In genomic region chr3:86950717-86951116, GRCh38 we compare ENCODE assay signal across 24 cellular contexts. TPM values are rescaled to one million over a fixed set of nuclear protein-coding genes. Genes with fewer than 3 reads are reported as not detected.
"Had no signal": no experiment of that assay in that cellular context is flagged by ENCODE, and none has a peak within 500 bp of the region (broad histone marks: within the 10 kb centered on the region; RNA-seq: fewer than 3 reads in every experiment).

No MANE protein-coding gene starts in this region.

- H3K4me2 ChIP-seq: neural progenitor cell had no signal

- H3K4me3 Mint-ChIP-seq: activated B cell treated with CpG ODN at 0.5 μM for 24 hours; activated CD8-positive, alpha-beta memory T cell treated with anti-CD3 and anti-CD28 coated beads, Interleukin-2, amount 10 ng/mL, durations not matched to agents 7 days and 5 days; activated CD8-positive, alpha-beta T cell treated with anti-CD3 and anti-CD28 coated beads, Interleukin-2, amount 10 ng/mL, durations not matched to agents 7 days and 5 days; memory B cell; naive thymus-derived CD8-positive, alpha-beta T cell; neural progenitor cell had no signal

- H3K9me3 Mint-ChIP-seq: activated B cell treated with CpG ODN at 0.5 μM for 24 hours; activated naive CD4-positive, alpha-beta T cell treated with anti-CD3 and anti-CD28 coated beads, Interleukin-2, amount 50 U/mL, for 72 hours; memory B cell; neural progenitor cell had no signal

- H3K4me1 ChIP-seq: colonic mucosa, gastroesophageal sphincter, neural progenitor cell, spleen, uterus had no signal

- H3K27me3 ChIP-seq: colonic mucosa, gastroesophageal sphincter, neural progenitor cell, spleen, transverse colon, uterus had no signal

- H3K9me3 ChIP-seq: colonic mucosa, gastroesophageal sphincter, spleen, transverse colon, uterus had no signal

- H3K36me3 ChIP-seq: colonic mucosa, gastroesophageal sphincter, neural progenitor cell, spleen, transverse colon, uterus had no signal

- H3K4me3 ChIP-seq: colonic mucosa, gastroesophageal sphincter, neural progenitor cell, spleen, transverse colon, uterus had no signal

- H2AFZ ChIP-seq: neural progenitor cell had no signal

- H3K4me1 Mint-ChIP-seq: activated B cell treated with CpG ODN at 0.5 μM for 24 hours; activated CD8-positive, alpha-beta memory T cell treated with anti-CD3 and anti-CD28 coated beads, Interleukin-2, amount 10 ng/mL, durations not matched to agents 7 days and 5 days; memory B cell; naive thymus-derived CD8-positive, alpha-beta T cell; neural progenitor cell had no signal

- DNase-seq: activated B cell treated with CpG ODN at 0.5 μM for 24 hours; activated CD8-positive, alpha-beta memory T cell treated with anti-CD3 and anti-CD28 coated beads, Interleukin-2, amount 10 ng/mL, durations not matched to agents 7 days and 5 days; activated CD8-positive, alpha-beta T cell treated with anti-CD3 and anti-CD28 coated beads, Interleukin-2, amount 10 ng/mL, durations not matched to agents 7 days and 5 days; activated naive CD4-positive, alpha-beta T cell; activated T-cell treated with anti-CD3 and anti-CD28 coated beads, Interleukin-2, amount 50 U/mL, for 48 hours; colonic mucosa; effector CD8-positive, alpha-beta T cell; hippocampal formation; kidney; left colon; naive thymus-derived CD8-positive, alpha-beta T cell; occipital lobe; posterior cingulate gyrus; right cardiac atrium; spleen; stimulated activated naive CD4-positive, alpha-beta T cell; transverse colon; uterus had no signal

- H3K27me3 Mint-ChIP-seq: activated B cell treated with CpG ODN at 0.5 μM for 24 hours; activated CD8-positive, alpha-beta memory T cell treated with anti-CD3 and anti-CD28 coated beads, Interleukin-2, amount 10 ng/mL, durations not matched to agents 7 days and 5 days; memory B cell had no signal

- H3K9ac ChIP-seq: neural progenitor cell had no signal

- FAIRE-seq: kidney had no signal

- H3K36me3 Mint-ChIP-seq: activated CD8-positive, alpha-beta memory T cell treated with anti-CD3 and anti-CD28 coated beads, Interleukin-2, amount 10 ng/mL, durations not matched to agents 7 days and 5 days; activated naive CD4-positive, alpha-beta T cell treated with anti-CD3 and anti-CD28 coated beads, Interleukin-2, amount 50 U/mL, for 72 hours; memory B cell; naive thymus-derived CD8-positive, alpha-beta T cell; neural progenitor cell had no signal

- H3K27ac ChIP-seq: colonic mucosa, gastroesophageal sphincter, neural progenitor cell, spleen, transverse colon, uterus had no signal

- H3K27ac Mint-ChIP-seq: activated B cell treated with CpG ODN at 0.5 μM for 24 hours; activated CD8-positive, alpha-beta memory T cell treated with anti-CD3 and anti-CD28 coated beads, Interleukin-2, amount 10 ng/mL, durations not matched to agents 7 days and 5 days; activated CD8-positive, alpha-beta T cell treated with anti-CD3 and anti-CD28 coated beads, Interleukin-2, amount 10 ng/mL, durations not matched to agents 7 days and 5 days; activated naive CD4-positive, alpha-beta T cell treated with anti-CD3 and anti-CD28 coated beads, Interleukin-2, amount 50 U/mL, for 72 hours; memory B cell; naive thymus-derived CD8-positive, alpha-beta T cell; neural progenitor cell had no signal

RNA-seq across cellular contexts. Expression of gene VGLL3, which starts 40.2 kb away (rescaled TPM):
- total RNA-seq: activated B cell treated with CpG ODN at 0.5 μM for 24 hours; activated CD8-positive, alpha-beta memory T cell treated with anti-CD3 and anti-CD28 coated beads, Interleukin-2, amount 10 ng/mL, durations not matched to agents 7 days and 5 days; activated CD8-positive, alpha-beta T cell treated with anti-CD3 and anti-CD28 coated beads, Interleukin-2, amount 10 ng/mL, durations not matched to agents 7 days and 5 days; dermis microvascular lymphatic vessel endothelial cell; naive thymus-derived CD8-positive, alpha-beta T cell; T-helper 1 cell treated with Interleukin-12 subunit alpha and Interleukin-12 subunit beta and Interleukin-4 antibody, amounts not matched to agents 30 ng/mL and 1 ng/mL, for 36 hours had no signal
- polyA plus RNA-seq: naive thymus-derived CD8-positive, alpha-beta T cell had no signal
